Comparison of ENCODE assay signal across 12 cellular contexts in the genomic region with DNA sequence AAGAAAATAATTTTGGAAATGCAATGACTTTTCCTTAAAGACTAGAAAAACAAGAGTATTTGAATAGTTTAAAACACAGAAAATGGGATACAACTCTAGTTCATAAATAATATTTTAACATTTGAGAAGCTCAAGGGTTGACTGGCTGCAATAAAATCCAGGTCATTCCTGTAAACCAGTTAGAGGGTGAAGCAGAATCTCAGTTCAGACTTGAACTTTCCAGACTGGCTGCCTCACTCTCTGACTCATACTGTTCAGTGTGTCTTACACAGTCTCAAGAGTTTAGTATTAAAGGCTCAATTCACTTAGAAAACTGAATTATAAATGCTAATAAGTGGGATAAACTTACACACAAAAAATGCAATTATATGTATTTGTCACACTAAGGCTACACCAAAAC.
DNase-seq lines count a peak whose midpoint lies in the region; ATAC-seq, FAIRE-seq and TF ChIP-seq lines count a peak whose summit lies in the region.
"Had no signal": no experiment of that assay in that cellular context is flagged by ENCODE, and none has a peak within 500 bp of the region (broad histone marks: within the 10 kb centered on the region; RNA-seq: fewer than 3 reads in every experiment).

No MANE protein-coding gene starts in this region.

- H3K4me1 ChIP-seq in endothelial cell of umbilical vein (ENCODE audit: control insufficient read depth, extremely low read depth, insufficient read depth, low read length), result peaks cover 48% of the 10 kb centered on the region
- peaks cover 6% of the 10 kb centered on the region for H3K4me1 ChIP-seq in neural progenitor cell
- peaks cover 6 to 14% of the 10 kb centered on the region in 2 donors for H3K4me1 ChIP-seq in gastrocnemius medialis
- H3K4me1 ChIP-seq: testis had no signal

- H2AFZ ChIP-seq in endothelial cell of umbilical vein (ENCODE audit: low read depth, low read length) (no peak overlapping the region), neural progenitor cell (replicated peaks) (no peak overlapping the region)

- peaks cover 31% of the 10 kb centered on the region for H3K36me3 Mint-ChIP-seq in natural killer cell
- H3K36me3 Mint-ChIP-seq in neural progenitor cell, result peaks cover 26% of the 10 kb centered on the region

- no peak for TF ChIP-seq POLR2A in endothelial cell of umbilical vein (IDR thresholded peaks at IDR 0.05; ENCODE audit: low read depth, low read length)
- no peak for TF ChIP-seq POLR2A in gastrocnemius medialis (IDR thresholded peaks at IDR 0.05)

- H3K27me3 ChIP-seq in endothelial cell of umbilical vein (ENCODE audit: control insufficient read depth in 2 of 2, insufficient read depth in 2 of 2, low read length in 2 of 2) (no peaks in the 10 kb centered on the region), neural progenitor cell (no peaks in the 10 kb centered on the region), gastrocnemius medialis (no peaks in the 10 kb centered on the region)
- H3K27me3 ChIP-seq: testis had no signal

- peaks cover 3% of the 10 kb centered on the region for H3F3A ChIP-seq in neural progenitor cell (ENCODE audit: low read depth)

- ATAC-seq in natural killer cell (no peak), left lobe of liver (no peak), gastrocnemius medialis (no peak)

- dilution Hi-C loops in endothelial cell of umbilical vein (cut with MboI; ENCODE audit: extremely low pct_ligation_motif_present, low sequenced_read_pairs), result no loop called here

- H3K27me3 Mint-ChIP-seq in natural killer cell (ENCODE audit: low read depth in 2 of 2) (no peaks in the 10 kb centered on the region), neural progenitor cell (ENCODE audit: insufficient read depth, low read depth) (peaks cover 2% of the 10 kb centered on the region)

- H3K9ac ChIP-seq in endothelial cell of umbilical vein (replicated peaks; ENCODE audit: extremely low read depth, insufficient read depth, low read length) (no peak overlapping the region), neural progenitor cell (no peak overlapping the region)

- DNase-seq in EH (ENCODE audit: low read depth) (peak; percentile 49), RWPE1 (ENCODE audit: low spot score) (peak; percentile 33), endothelial cell of umbilical vein (ENCODE audit: low read depth, low spot score) (no peak), natural killer cell (no peak), left lobe of liver (ENCODE audit: low spot score) (no peak), neural progenitor cell (ENCODE audit: low spot score) (no peak), gastrocnemius medialis (no peak), NCI-H524 (lab: John Stamatoyannopoulos, UW) (no peak)
- DNase-seq: activated CD4-positive, alpha-beta T cell treated with anti-CD3 and anti-CD28 coated beads for 1 hour; immature natural killer cell; NCI-H2081 treated with DMSO at 0.1 percent for 48 hours; testis had no signal

- intact Hi-C loops in endothelial cell of umbilical vein (cut with micrococcal nuclease), result loop anchor here (10.0 kb wide), 1 partner anchor 850 kb away; no protein-coding TSS in a partner anchor
- intact Hi-C loops in natural killer cell (cut with micrococcal nuclease), result no loop called here
- intact Hi-C loops in gastrocnemius medialis (cut with DNase I; ENCODE audit: low total_unique reads), result no loop called here

- H3K9me1 ChIP-seq in endothelial cell of umbilical vein (replicated peaks; ENCODE audit: control insufficient read depth, extremely low read depth, insufficient read depth, low read length), result no peaks in the 10 kb centered on the region

- TF ChIP-seq CTCF in RWPE1 (conservative IDR thresholded peaks at IDR 0.05; ENCODE audit: low read depth) (no peak), endothelial cell of umbilical vein (IDR thresholded peaks at IDR 0.05; ENCODE audit: extremely low read depth in 1 of 2, insufficient read depth in 1 of 2, low read depth in 1 of 2, low read length in 2 of 2) (no peak), natural killer cell (IDR thresholded peaks at IDR 0.05) (no peak), neural progenitor cell (IDR thresholded peaks at IDR 0.05) (no peak), gastrocnemius medialis (IDR thresholded peaks at IDR 0.05 in 4 of 5, conservative IDR thresholded peaks at IDR 0.05 in 1 of 5) (no peak)

- in situ Hi-C loops in gastrocnemius medialis (cut with MboI; ENCODE audit: low sequenced_read_pairs in 4 of 4), result no loop called here

- H3K79me2 ChIP-seq in endothelial cell of umbilical vein (ENCODE audit: control insufficient read depth, insufficient read depth, low read length), result no peaks in the 10 kb centered on the region
- no peaks in the 10 kb centered on the region for H3K79me2 ChIP-seq in neural progenitor cell (ENCODE audit: low read depth)

- H3K27ac Mint-ChIP-seq in natural killer cell, result peak overlapping the region; percentile 31 to 62
- no peak overlapping the region for H3K27ac Mint-ChIP-seq in neural progenitor cell

- POLR2A ChIA-PET in RWPE1 (lab: Yijun Ruan, JAX; ENCODE audit: low non-redundant PET), result no interaction called here
- POLR2A ChIA-PET in endothelial cell of umbilical vein (lab: Charles Lee), result no interaction called here

- no peak overlapping the region for H3K4me3 ChIP-seq in endothelial cell of umbilical vein (replicated peaks in 1 of 3; ENCODE audit: insufficient read depth in 1 of 3, low read depth in 1 of 3, low read length in 3 of 3)
- H3K4me3 ChIP-seq in neural progenitor cell, result no peak overlapping the region
- no peak overlapping the region for H3K4me3 ChIP-seq in gastrocnemius medialis
- H3K4me3 ChIP-seq: testis had no signal

- H3K4me1 Mint-ChIP-seq in natural killer cell, result peaks cover 6 to 12% of the 10 kb centered on the region in 2 donors
- peaks cover 5% of the 10 kb centered on the region for H3K4me1 Mint-ChIP-seq in neural progenitor cell

- no peak overlapping the region for H3K4me3 Mint-ChIP-seq in natural killer cell
- no peak overlapping the region for H3K4me3 Mint-ChIP-seq in neural progenitor cell
- H3K4me3 Mint-ChIP-seq: immature natural killer cell had no signal

- no TSS peak for BruUV-seq in endothelial cell of umbilical vein (replicated peaks; lab: Mats Ljungman, UMichigan)

- no peak overlapping the region for H3K27ac ChIP-seq in RWPE1
- H3K27ac ChIP-seq in endothelial cell of umbilical vein (ENCODE audit: insufficient read depth, low read depth, low read length), result peak overlapping the region; percentile 4
- no peak overlapping the region for H3K27ac ChIP-seq in neural progenitor cell
- peak overlapping the region in 1 of 4 donors; percentile 12 for H3K27ac ChIP-seq in gastrocnemius medialis
- H3K27ac ChIP-seq: testis had no signal

- H3K36me3 ChIP-seq in endothelial cell of umbilical vein (ENCODE audit: control insufficient read depth in 2 of 2, extremely low read depth in 1 of 2, insufficient read depth in 2 of 2, low read length in 2 of 2) (peaks cover 14 to 24% of the 10 kb centered on the region in 2 experiments), neural progenitor cell (no peaks in the 10 kb centered on the region), gastrocnemius medialis (peaks cover 9 to 84% of the 10 kb centered on the region in 2 donors)

- CTCF ChIA-PET in RWPE1 (lab: Yijun Ruan, JAX) (no interaction called here), endothelial cell of umbilical vein (lab: Charles Lee) (interaction anchor here (2.4 kb wide), 1 partner anchor 10 kb away, joined by 7 read pairs; no protein-coding TSS in a partner anchor)

- peak; percentile 61 for FAIRE-seq in endothelial cell of umbilical vein (lab: Jason Lieb, UNC)

- H3K9me3 ChIP-seq in endothelial cell of umbilical vein (replicated peaks; ENCODE audit: control insufficient read depth, insufficient read depth, low read length), result no peaks in the 10 kb centered on the region
- H3K9me3 ChIP-seq in neural progenitor cell (ENCODE audit: low read depth), result no peaks in the 10 kb centered on the region
- no peaks in the 10 kb centered on the region for H3K9me3 ChIP-seq in gastrocnemius medialis
- H3K9me3 ChIP-seq: testis had no signal

- H3K9me3 Mint-ChIP-seq in natural killer cell, result no peaks in the 10 kb centered on the region
- no peaks in the 10 kb centered on the region for H3K9me3 Mint-ChIP-seq in neural progenitor cell
- H3K9me3 Mint-ChIP-seq: immature natural killer cell had no signal

- H3K4me2 ChIP-seq in endothelial cell of umbilical vein (ENCODE audit: insufficient read depth, low read length), result no peak overlapping the region
- H3K4me2 ChIP-seq in neural progenitor cell, result no peak overlapping the region

- H4K20me1 ChIP-seq in endothelial cell of umbilical vein (replicated peaks; ENCODE audit: control insufficient read depth, extremely low read depth, insufficient read depth, low read length) (no peaks in the 10 kb centered on the region), neural progenitor cell (ENCODE audit: low read depth) (no peaks in the 10 kb centered on the region)

TF ChIP-seq in endothelial cell of umbilical vein, 7 proteins besides CTCF, POLR2A, EP300 and RAD21:
- TF ChIP-seq GATA2 (IDR thresholded peaks at IDR 0.05; ENCODE audit: insufficient read depth, insufficient read length, low read depth, low read length), result no peak
- peak; percentile 47 for TF ChIP-seq FOS (IDR thresholded peaks at IDR 0.05; ENCODE audit: borderline replicate concordance, insufficient read depth, low read length)

Comparison
In these comparisons a context has a peak if more than half of its experiments do, and no peak if none do; other contexts are left out.
1. DNase-seq: peak in EH (single experiment) and RWPE1 (single experiment); none in endothelial cell of umbilical vein (single experiment), natural killer cell (single experiment), left lobe of liver (single experiment), neural progenitor cell (single experiment), gastrocnemius medialis (0 of 2) and NCI-H524 (0 of 2).